ENCODE assay signal across 18 cellular contexts in genomic region chr20:16451970-16452369, GRCh38.
"Had no signal": no experiment of that assay in that cellular context is flagged by ENCODE, and none has a peak within 500 bp of the region (broad histone marks: within the 10 kb centered on the region; RNA-seq: fewer than 3 reads in every experiment).

No MANE protein-coding gene starts in this region.

- H3K9me3 ChIP-seq: ascending aorta, gastroesophageal sphincter, heart right ventricle, vagina had no signal

- H3K36me3 ChIP-seq: ascending aorta, vagina had no signal

- H3K4me1 ChIP-seq: ascending aorta, gastroesophageal sphincter had no signal

- H3K27ac ChIP-seq: ascending aorta, gastroesophageal sphincter, vagina had no signal

- DNase-seq: activated CD4-positive, alpha-beta T cell treated with anti-CD3 and anti-CD28 coated beads, Interleukin-2, amount 10 ng/mL, durations not matched to agents 24 days and 14 days; activated CD8-positive, alpha-beta T cell treated with anti-CD3 and anti-CD28 coated beads for 36 hours; activated naive CD4-positive, alpha-beta T cell treated with anti-CD3 and anti-CD28 coated beads for 36 hours; activated T-cell treated with anti-CD3 and anti-CD28 coated beads, Interleukin-2, amount 50 U/mL, for 24 hours; cortex of kidney; effector CD4-positive, alpha-beta T cell; heart right ventricle; nucleus accumbens; stimulated activated CD4-positive, alpha-beta T cell treated with anti-CD3 and anti-CD28 coated beads, Interleukin-2, amount 100 ng/mL, for 24 hours; stimulated activated naive CD8-positive, alpha-beta T cell treated with anti-CD3 and anti-CD28 coated beads, Interleukin-15, amount 100 ng/mL, for 72 hours; T-helper 1 cell; T1000; trophoblast cell had no signal

- ATAC-seq: activated CD8-positive, alpha-beta T cell treated with anti-CD3 and anti-CD28 coated beads for 36 hours; esophagus mucosa; gastroesophageal sphincter; stimulated activated naive CD8-positive, alpha-beta T cell treated with anti-CD3 and anti-CD28 coated beads, Interleukin-15, amount 100 ng/mL, for 72 hours had no signal

- H3K4me3 ChIP-seq: ascending aorta, gastroesophageal sphincter, heart right ventricle, lung, vagina had no signal

- H3K27me3 ChIP-seq: ascending aorta, gastroesophageal sphincter, heart right ventricle, vagina had no signal
